1 cellular context compared by ENCODE assay signal in the genomic region with DNA sequence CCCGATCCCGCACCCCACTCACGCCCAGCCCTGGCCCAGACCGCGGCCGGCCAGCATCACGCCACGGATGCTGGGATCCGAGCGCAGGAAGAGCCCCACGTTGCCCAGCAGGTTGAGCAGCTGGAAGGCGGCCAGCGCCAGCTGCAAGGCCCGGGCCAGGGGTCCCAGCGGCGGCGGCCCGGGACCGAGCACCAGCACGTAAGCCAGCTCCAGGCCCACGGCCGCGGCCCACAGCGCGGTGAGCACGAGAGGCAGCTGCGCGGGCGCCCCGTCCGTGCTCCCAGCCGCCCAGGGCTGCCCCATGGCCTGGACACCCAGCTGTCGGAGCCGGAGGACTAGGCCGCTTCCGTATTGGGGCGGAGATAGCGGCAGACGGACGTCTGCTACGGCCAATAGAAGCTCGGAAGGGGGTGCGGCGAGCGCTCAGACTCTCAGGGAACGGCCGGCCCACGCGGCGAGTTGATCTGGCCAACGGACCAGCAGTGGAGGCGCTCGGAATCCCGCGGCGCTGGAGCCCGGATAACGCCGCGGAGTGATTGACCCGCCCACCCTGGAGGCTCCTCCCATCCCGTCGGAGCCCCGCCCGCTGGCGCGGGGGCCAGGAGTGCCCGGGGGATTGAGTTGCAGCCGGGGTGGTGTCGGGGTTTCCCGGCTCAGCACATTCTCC.
A peak's percentile ranks its signal among the peaks of the same experiment; 100 is the strongest.
TF ChIP-seq lines count a peak whose summit lies in the region.

A gene with protein sequence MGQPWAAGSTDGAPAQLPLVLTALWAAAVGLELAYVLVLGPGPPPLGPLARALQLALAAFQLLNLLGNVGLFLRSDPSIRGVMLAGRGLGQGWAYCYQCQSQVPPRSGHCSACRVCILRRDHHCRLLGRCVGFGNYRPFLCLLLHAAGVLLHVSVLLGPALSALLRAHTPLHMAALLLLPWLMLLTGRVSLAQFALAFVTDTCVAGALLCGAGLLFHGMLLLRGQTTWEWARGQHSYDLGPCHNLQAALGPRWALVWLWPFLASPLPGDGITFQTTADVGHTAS (minus strand): TSS at position 348 of the 667 bp plus-strand sequence. CDS start 45 bp downstream, at position 303.

TF ChIP-seq in HepG2, 621 proteins besides CTCF, POLR2A, EP300 and RAD21 (continued from another document and continues in another):
- TF ChIP-seq GTF3A (CRISPR knock-in tag; conservative IDR thresholded peaks at IDR 0.05) (no peak), TEAD2 (CRISPR knock-in tag; IDR thresholded peaks at IDR 0.05) (no peak), ZNF616 (CRISPR knock-in tag; IDR thresholded peaks at IDR 0.05; ENCODE audit: low read depth) (no peak), ZNF75D (CRISPR knock-in tag; IDR thresholded peaks at IDR 0.05; ENCODE audit: borderline replicate concordance) (no peak), ZNF329 (CRISPR knock-in tag; IDR thresholded peaks at IDR 0.05; ENCODE audit: low read depth) (no peak), ZNF124 (CRISPR knock-in tag; IDR thresholded peaks at IDR 0.05) (no peak), SATB2 (CRISPR knock-in tag; IDR thresholded peaks at IDR 0.05) (no peak), TBL1XR1 (IDR thresholded peaks at IDR 0.05; ENCODE audit: borderline replicate concordance, low read length, partially characterized antibody) (no peak), ZNF282 (IDR thresholded peaks at IDR 0.05; ENCODE audit: partially characterized antibody) (no peak), SRSF4 (IDR thresholded peaks at IDR 0.05; ENCODE audit: low read depth, low read length, poor library complexity, severe bottlenecking) (no peak), POLR2AphosphoS2 (IDR thresholded peaks at IDR 0.05; ENCODE audit: low read depth, low read length) (no peak), ZNF660 (CRISPR knock-in tag; IDR thresholded peaks at IDR 0.05; ENCODE audit: borderline replicate concordance, low read depth) (no peak), ZNF792 (CRISPR knock-in tag; IDR thresholded peaks at IDR 0.05) (no peak), NFATC3 (CRISPR knock-in tag; IDR thresholded peaks at IDR 0.05) (no peak), CCDC6 (CRISPR knock-in tag; IDR thresholded peaks at IDR 0.05) (0 out of 2 replicates have a peak, but pooled peaks have one; percentile 21), ATF7 (IDR thresholded peaks at IDR 0.05) (no peak), ATF7 (CRISPR knock-in tag; IDR thresholded peaks at IDR 0.05) (no peak), SP140L (CRISPR knock-in tag; IDR thresholded peaks at IDR 0.05; ENCODE audit: borderline replicate concordance) (no peak), HOXA5 (CRISPR knock-in tag; IDR thresholded peaks at IDR 0.05) (no peak), PRPF4 (IDR thresholded peaks at IDR 0.05; ENCODE audit: low read depth, low read length, poor library complexity, severe bottlenecking) (no peak), SRY (CRISPR knock-in tag; IDR thresholded peaks at IDR 0.05) (peak; percentile 59; the same call in 1 of the 2 replicates), KDM6A (CRISPR knock-in tag; IDR thresholded peaks at IDR 0.05; ENCODE audit: low read depth) (no peak), ZMYM4 (CRISPR knock-in tag; IDR thresholded peaks at IDR 0.05) (no peak), ZNF484 (CRISPR knock-in tag; IDR thresholded peaks at IDR 0.05; ENCODE audit: borderline replicate concordance, low read depth) (no peak), TAF15 (IDR thresholded peaks at IDR 0.05; ENCODE audit: low read depth, low read length, poor library complexity, severe bottlenecking) (no peak), SALL2 (CRISPR knock-in tag; IDR thresholded peaks at IDR 0.05) (no peak), ZFP90 (CRISPR knock-in tag; IDR thresholded peaks at IDR 0.05; ENCODE audit: borderline replicate concordance) (no peak), ZNF317 (CRISPR knock-in tag; IDR thresholded peaks at IDR 0.05) (peak; percentile 53; the same call in 1 of the 2 replicates), MYC (CRISPR knock-in tag; IDR thresholded peaks at IDR 0.05; ENCODE audit: borderline replicate concordance) (peak; percentile 79), ZNF460 (CRISPR knock-in tag; IDR thresholded peaks at IDR 0.05; ENCODE audit: borderline replicate concordance) (no peak), ETV6 (CRISPR knock-in tag; conservative IDR thresholded peaks at IDR 0.05) (0 out of 2 replicates have a peak, but pooled peaks have one; percentile 45), ZNF44 (CRISPR knock-in tag; IDR thresholded peaks at IDR 0.05) (no peak), ZNF24 (IDR thresholded peaks at IDR 0.05) (no peak), ZMYM3 (CRISPR knock-in tag; IDR thresholded peaks at IDR 0.05) (no peak), U2AF1 (optimal IDR thresholded peaks at IDR 0.05; ENCODE audit: low read depth, low read length) (no peak), NR2C2 (CRISPR knock-in tag; IDR thresholded peaks at IDR 0.05; ENCODE audit: borderline replicate concordance) (no peak), ZNF776 (CRISPR knock-in tag; IDR thresholded peaks at IDR 0.05) (peak; percentile 82; the same call in 1 of the 2 replicates), ZNF839 (CRISPR knock-in tag; IDR thresholded peaks at IDR 0.05; ENCODE audit: borderline replicate concordance) (no peak; the same call in 1 of the 2 replicates), KDM3A (CRISPR knock-in tag; IDR thresholded peaks at IDR 0.05; ENCODE audit: low read depth) (no peak), ZNF83 (CRISPR knock-in tag; IDR thresholded peaks at IDR 0.05; ENCODE audit: borderline replicate concordance) (no peak), DNMT1 (CRISPR knock-in tag; IDR thresholded peaks at IDR 0.05) (peak; percentile 69; the same call in 1 of the 2 replicates), EEA1 (CRISPR knock-in tag; IDR thresholded peaks at IDR 0.05; ENCODE audit: borderline replicate concordance) (no peak), ZNF543 (CRISPR knock-in tag; IDR thresholded peaks at IDR 0.05) (no peak), ZNF253 (CRISPR knock-in tag; IDR thresholded peaks at IDR 0.05; ENCODE audit: borderline replicate concordance) (no peak)
- TF ChIP-seq, protein P1, sequence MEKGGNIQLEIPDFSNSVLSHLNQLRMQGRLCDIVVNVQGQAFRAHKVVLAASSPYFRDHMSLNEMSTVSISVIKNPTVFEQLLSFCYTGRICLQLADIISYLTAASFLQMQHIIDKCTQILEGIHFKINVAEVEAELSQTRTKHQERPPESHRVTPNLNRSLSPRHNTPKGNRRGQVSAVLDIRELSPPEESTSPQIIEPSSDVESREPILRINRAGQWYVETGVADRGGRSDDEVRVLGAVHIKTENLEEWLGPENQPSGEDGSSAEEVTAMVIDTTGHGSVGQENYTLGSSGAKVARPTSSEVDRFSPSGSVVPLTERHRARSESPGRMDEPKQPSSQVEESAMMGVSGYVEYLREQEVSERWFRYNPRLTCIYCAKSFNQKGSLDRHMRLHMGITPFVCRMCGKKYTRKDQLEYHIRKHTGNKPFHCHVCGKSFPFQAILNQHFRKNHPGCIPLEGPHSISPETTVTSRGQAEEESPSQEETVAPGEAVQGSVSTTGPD (CRISPR knock-in tag; IDR thresholded peaks at IDR 0.05) = no peak
- TF ChIP-seq, protein P2, sequence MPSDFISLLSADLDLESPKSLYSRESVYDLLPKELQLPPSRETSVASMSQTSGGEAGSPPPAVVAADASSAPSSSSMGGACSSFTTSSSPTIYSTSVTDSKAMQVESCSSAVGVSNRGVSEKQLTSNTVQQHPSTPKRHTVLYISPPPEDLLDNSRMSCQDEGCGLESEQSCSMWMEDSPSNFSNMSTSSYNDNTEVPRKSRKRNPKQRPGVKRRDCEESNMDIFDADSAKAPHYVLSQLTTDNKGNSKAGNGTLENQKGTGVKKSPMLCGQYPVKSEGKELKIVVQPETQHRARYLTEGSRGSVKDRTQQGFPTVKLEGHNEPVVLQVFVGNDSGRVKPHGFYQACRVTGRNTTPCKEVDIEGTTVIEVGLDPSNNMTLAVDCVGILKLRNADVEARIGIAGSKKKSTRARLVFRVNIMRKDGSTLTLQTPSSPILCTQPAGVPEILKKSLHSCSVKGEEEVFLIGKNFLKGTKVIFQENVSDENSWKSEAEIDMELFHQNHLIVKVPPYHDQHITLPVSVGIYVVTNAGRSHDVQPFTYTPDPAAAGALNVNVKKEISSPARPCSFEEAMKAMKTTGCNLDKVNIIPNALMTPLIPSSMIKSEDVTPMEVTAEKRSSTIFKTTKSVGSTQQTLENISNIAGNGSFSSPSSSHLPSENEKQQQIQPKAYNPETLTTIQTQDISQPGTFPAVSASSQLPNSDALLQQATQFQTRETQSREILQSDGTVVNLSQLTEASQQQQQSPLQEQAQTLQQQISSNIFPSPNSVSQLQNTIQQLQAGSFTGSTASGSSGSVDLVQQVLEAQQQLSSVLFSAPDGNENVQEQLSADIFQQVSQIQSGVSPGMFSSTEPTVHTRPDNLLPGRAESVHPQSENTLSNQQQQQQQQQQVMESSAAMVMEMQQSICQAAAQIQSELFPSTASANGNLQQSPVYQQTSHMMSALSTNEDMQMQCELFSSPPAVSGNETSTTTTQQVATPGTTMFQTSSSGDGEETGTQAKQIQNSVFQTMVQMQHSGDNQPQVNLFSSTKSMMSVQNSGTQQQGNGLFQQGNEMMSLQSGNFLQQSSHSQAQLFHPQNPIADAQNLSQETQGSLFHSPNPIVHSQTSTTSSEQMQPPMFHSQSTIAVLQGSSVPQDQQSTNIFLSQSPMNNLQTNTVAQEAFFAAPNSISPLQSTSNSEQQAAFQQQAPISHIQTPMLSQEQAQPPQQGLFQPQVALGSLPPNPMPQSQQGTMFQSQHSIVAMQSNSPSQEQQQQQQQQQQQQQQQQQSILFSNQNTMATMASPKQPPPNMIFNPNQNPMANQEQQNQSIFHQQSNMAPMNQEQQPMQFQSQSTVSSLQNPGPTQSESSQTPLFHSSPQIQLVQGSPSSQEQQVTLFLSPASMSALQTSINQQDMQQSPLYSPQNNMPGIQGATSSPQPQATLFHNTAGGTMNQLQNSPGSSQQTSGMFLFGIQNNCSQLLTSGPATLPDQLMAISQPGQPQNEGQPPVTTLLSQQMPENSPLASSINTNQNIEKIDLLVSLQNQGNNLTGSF (CRISPR knock-in tag; IDR thresholded peaks at IDR 0.05) = no peak
- TF ChIP-seq, protein P3, sequence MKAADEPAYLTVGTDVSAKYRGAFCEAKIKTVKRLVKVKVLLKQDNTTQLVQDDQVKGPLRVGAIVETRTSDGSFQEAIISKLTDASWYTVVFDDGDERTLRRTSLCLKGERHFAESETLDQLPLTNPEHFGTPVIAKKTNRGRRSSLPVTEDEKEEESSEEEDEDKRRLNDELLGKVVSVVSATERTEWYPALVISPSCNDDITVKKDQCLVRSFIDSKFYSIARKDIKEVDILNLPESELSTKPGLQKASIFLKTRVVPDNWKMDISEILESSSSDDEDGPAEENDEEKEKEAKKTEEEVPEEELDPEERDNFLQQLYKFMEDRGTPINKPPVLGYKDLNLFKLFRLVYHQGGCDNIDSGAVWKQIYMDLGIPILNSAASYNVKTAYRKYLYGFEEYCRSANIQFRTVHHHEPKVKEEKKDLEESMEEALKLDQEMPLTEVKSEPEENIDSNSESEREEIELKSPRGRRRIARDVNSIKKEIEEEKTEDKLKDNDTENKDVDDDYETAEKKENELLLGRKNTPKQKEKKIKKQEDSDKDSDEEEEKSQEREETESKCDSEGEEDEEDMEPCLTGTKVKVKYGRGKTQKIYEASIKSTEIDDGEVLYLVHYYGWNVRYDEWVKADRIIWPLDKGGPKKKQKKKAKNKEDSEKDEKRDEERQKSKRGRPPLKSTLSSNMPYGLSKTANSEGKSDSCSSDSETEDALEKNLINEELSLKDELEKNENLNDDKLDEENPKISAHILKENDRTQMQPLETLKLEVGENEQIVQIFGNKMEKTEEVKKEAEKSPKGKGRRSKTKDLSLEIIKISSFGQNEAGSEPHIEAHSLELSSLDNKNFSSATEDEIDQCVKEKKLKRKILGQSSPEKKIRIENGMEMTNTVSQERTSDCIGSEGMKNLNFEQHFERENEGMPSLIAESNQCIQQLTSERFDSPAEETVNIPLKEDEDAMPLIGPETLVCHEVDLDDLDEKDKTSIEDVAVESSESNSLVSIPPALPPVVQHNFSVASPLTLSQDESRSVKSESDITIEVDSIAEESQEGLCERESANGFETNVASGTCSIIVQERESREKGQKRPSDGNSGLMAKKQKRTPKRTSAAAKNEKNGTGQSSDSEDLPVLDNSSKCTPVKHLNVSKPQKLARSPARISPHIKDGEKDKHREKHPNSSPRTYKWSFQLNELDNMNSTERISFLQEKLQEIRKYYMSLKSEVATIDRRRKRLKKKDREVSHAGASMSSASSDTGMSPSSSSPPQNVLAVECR (CRISPR knock-in tag; IDR thresholded peaks at IDR 0.05; ENCODE audit: borderline replicate concordance) = peak; percentile 97
- TF ChIP-seq, protein P4, sequence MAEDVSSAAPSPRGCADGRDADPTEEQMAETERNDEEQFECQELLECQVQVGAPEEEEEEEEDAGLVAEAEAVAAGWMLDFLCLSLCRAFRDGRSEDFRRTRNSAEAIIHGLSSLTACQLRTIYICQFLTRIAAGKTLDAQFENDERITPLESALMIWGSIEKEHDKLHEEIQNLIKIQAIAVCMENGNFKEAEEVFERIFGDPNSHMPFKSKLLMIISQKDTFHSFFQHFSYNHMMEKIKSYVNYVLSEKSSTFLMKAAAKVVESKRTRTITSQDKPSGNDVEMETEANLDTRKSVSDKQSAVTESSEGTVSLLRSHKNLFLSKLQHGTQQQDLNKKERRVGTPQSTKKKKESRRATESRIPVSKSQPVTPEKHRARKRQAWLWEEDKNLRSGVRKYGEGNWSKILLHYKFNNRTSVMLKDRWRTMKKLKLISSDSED (CRISPR knock-in tag; IDR thresholded peaks at IDR 0.05) = 0 out of 2 replicates have a peak, but pooled peaks have one; percentile 14
- TF ChIP-seq, protein P5, sequence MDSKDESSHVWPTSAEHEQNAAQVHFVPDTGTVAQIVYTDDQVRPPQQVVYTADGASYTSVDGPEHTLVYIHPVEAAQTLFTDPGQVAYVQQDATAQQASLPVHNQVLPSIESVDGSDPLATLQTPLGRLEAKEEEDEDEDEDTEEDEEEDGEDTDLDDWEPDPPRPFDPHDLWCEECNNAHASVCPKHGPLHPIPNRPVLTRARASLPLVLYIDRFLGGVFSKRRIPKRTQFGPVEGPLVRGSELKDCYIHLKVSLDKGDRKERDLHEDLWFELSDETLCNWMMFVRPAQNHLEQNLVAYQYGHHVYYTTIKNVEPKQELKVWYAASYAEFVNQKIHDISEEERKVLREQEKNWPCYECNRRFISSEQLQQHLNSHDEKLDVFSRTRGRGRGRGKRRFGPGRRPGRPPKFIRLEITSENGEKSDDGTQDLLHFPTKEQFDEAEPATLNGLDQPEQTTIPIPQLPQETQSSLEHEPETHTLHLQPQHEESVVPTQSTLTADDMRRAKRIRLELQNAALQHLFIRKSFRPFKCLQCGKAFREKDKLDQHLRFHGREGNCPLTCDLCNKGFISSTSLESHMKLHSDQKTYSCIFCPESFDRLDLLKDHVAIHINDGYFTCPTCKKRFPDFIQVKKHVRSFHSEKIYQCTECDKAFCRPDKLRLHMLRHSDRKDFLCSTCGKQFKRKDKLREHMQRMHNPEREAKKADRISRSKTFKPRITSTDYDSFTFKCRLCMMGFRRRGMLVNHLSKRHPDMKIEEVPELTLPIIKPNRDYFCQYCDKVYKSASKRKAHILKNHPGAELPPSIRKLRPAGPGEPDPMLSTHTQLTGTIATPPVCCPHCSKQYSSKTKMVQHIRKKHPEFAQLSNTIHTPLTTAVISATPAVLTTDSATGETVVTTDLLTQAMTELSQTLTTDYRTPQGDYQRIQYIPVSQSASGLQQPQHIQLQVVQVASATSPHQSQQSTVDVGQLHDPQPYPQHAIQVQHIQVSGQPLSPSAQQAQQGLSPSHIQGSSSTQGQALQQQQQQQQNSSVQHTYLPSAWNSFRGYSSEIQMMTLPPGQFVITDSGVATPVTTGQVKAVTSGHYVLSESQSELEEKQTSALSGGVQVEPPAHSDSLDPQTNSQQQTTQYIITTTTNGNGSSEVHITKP (CRISPR knock-in tag; IDR thresholded peaks at IDR 0.05; ENCODE audit: low read depth) = 0 out of 2 replicates have a peak, but pooled peaks have one; percentile 42
